In the genomic region with DNA sequence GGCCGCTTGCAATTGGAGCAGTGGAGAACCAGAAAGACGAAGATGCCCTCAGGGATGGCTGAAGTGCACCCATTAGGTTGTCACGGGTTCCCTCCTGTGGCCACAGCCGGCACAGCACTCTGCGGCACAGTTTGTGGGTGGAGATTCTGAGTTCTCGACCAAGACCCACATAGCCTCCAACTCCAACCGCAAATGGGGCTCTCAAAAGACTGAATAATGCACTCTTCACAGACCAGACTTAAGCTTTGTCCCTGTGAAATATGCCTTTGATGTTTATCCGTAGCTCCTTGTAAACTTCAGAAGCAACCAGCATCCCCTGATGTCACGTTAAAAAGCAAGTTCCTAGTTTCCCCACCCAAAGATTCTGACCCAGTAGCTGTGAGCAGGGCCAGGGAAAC, we compare ENCODE assay signal across 8 cellular contexts. TPM values are rescaled to one million over a fixed set of nuclear protein-coding genes. Genes with fewer than 3 reads are reported as not detected.
DNase-seq lines count a peak whose midpoint lies in the region; ATAC-seq and TF ChIP-seq lines count a peak whose summit lies in the region.

No MANE protein-coding gene starts in this region.

- H3K36me3 ChIP-seq in CD8-positive, alpha-beta memory T cell (ENCODE audit: insufficient read depth, low read length), result no peaks in the 10 kb centered on the region

- ATAC-seq in GM19397 (IDR thresholded peaks at IDR 0.05; ENCODE audit: unreplicated experiment) (peak; percentile 90), HG03521 (IDR thresholded peaks at IDR 0.05; ENCODE audit: unreplicated experiment) (peak; percentile 88)
- ATAC-seq in activated CD8-positive, alpha-beta T cell treated with anti-CD3 and anti-CD28 coated beads, Interleukin-2, amount 10 ng/mL, durations not matched to agents 7 days and 5 days, result peak; percentile 95

- CTCF ChIA-PET in CD8-positive, alpha-beta memory T cell (lab: Charles Lee), result interaction anchor here (1.0 to 1.8 kb wide), 4 partner anchors 9 to 257 kb away, joined by 3 to 22 read pairs (median 4); no protein-coding TSS in a partner anchor
- CTCF ChIA-PET in activated CD8-positive, alpha-beta T cell treated with anti-CD3 and anti-CD28 coated beads, Interleukin-2, amount 10 ng/mL, durations not matched to agents 7 days and 5 days (lab: Charles Lee), result interaction anchor here (1.0 to 6.3 kb wide), 8 partner anchors 9 to 256 kb away, joined by 3 to 56 read pairs (median 5); partner anchors contain the start of genes CSTL1 and NXT1

- H3K4me3 ChIP-seq in CD8-positive, alpha-beta memory T cell (ENCODE audit: low read length), result no peak overlapping the region

- no peaks in the 10 kb centered on the region for H3K4me1 ChIP-seq in CD8-positive, alpha-beta memory T cell (ENCODE audit: insufficient read depth, low read length)

- H3K4me3 Mint-ChIP-seq in CD8-positive, alpha-beta memory T cell, result no peak overlapping the region
- no peak overlapping the region for H3K4me3 Mint-ChIP-seq in activated CD8-positive, alpha-beta T cell treated with anti-CD3 and anti-CD28 coated beads, Interleukin-2, amount 10 ng/mL, durations not matched to agents 7 days and 5 days
- no peak overlapping the region for H3K4me3 Mint-ChIP-seq in endothelial cell (ENCODE audit: unreplicated experiment)

- peak; percentile 37 to 71 (median 44) for DNase-seq in CD8-positive, alpha-beta memory T cell
- peak; percentile 84 for DNase-seq in NCI-H82 (lab: John Stamatoyannopoulos, UW)
- DNase-seq in activated CD8-positive, alpha-beta T cell treated with anti-CD3 and anti-CD28 coated beads, Interleukin-2, amount 10 ng/mL, durations not matched to agents 7 days and 5 days, result peak; percentile 81
- peak; percentile 85 for DNase-seq in endothelial cell (ENCODE audit: low spot score)
- peak; percentile 63 for DNase-seq in midbrain (lab: John Stamatoyannopoulos, UW)
- peak; percentile 41 for DNase-seq in stimulated activated CD8-positive, alpha-beta memory T cell treated with anti-CD3 and anti-CD28 coated beads, Interleukin-7, amount 100 ng/mL, for 24 hours (ENCODE audit: low read depth)

- peak overlapping the region in 1 of 8 donors; percentile 64 for H3K27ac Mint-ChIP-seq in CD8-positive, alpha-beta memory T cell
- H3K27ac Mint-ChIP-seq in activated CD8-positive, alpha-beta T cell treated with anti-CD3 and anti-CD28 coated beads, Interleukin-2, amount 10 ng/mL, durations not matched to agents 7 days and 5 days, result no peak overlapping the region
- H3K27ac Mint-ChIP-seq in endothelial cell (ENCODE audit: unreplicated experiment), result no peak overlapping the region

- H3K27me3 Mint-ChIP-seq in CD8-positive, alpha-beta memory T cell, result peaks cover 4 to 7% of the 10 kb centered on the region in 2 donors
- H3K27me3 Mint-ChIP-seq in activated CD8-positive, alpha-beta T cell treated with anti-CD3 and anti-CD28 coated beads, Interleukin-2, amount 10 ng/mL, durations not matched to agents 7 days and 5 days (ENCODE audit: low read depth), result peaks cover 5% of the 10 kb centered on the region
- no peaks in the 10 kb centered on the region for H3K27me3 Mint-ChIP-seq in endothelial cell (ENCODE audit: unreplicated experiment)

- no peaks in the 10 kb centered on the region for H3K9me3 Mint-ChIP-seq in CD8-positive, alpha-beta memory T cell
- no peaks in the 10 kb centered on the region for H3K9me3 Mint-ChIP-seq in activated CD8-positive, alpha-beta T cell treated with anti-CD3 and anti-CD28 coated beads, Interleukin-2, amount 10 ng/mL, durations not matched to agents 7 days and 5 days (ENCODE audit: insufficient read depth)
- H3K9me3 Mint-ChIP-seq in endothelial cell (ENCODE audit: unreplicated experiment), result no peaks in the 10 kb centered on the region

- H3K36me3 Mint-ChIP-seq in CD8-positive, alpha-beta memory T cell, result no peaks in the 10 kb centered on the region
- H3K36me3 Mint-ChIP-seq in activated CD8-positive, alpha-beta T cell treated with anti-CD3 and anti-CD28 coated beads, Interleukin-2, amount 10 ng/mL, durations not matched to agents 7 days and 5 days (ENCODE audit: low read depth), result no peaks in the 10 kb centered on the region
- H3K36me3 Mint-ChIP-seq in endothelial cell (ENCODE audit: low read depth, unreplicated experiment), result no peaks in the 10 kb centered on the region

- no peaks in the 10 kb centered on the region for H3K27me3 ChIP-seq in CD8-positive, alpha-beta memory T cell (ENCODE audit: insufficient read depth, low read length, poor library complexity, severe bottlenecking)

- peaks cover 0 to 5% (median 4%) of the 10 kb centered on the region in 3 donors for H3K4me1 Mint-ChIP-seq in CD8-positive, alpha-beta memory T cell
- H3K4me1 Mint-ChIP-seq in activated CD8-positive, alpha-beta T cell treated with anti-CD3 and anti-CD28 coated beads, Interleukin-2, amount 10 ng/mL, durations not matched to agents 7 days and 5 days (ENCODE audit: low read depth), result peaks cover 6% of the 10 kb centered on the region
- H3K4me1 Mint-ChIP-seq in endothelial cell (ENCODE audit: unreplicated experiment), result no peaks in the 10 kb centered on the region

- TF ChIP-seq CTCF in endothelial cell (IDR thresholded peaks at IDR 0.05; ENCODE audit: unreplicated experiment), result peak; percentile 71

- H3K9me3 ChIP-seq in CD8-positive, alpha-beta memory T cell (ENCODE audit: low read length), result no peaks in the 10 kb centered on the region

- no peak overlapping the region for H3K27ac ChIP-seq in CD8-positive, alpha-beta memory T cell (ENCODE audit: low read depth, low read length)

- POLR2A ChIA-PET in CD8-positive, alpha-beta memory T cell (lab: Charles Lee), result no interaction called here
- POLR2A ChIA-PET in activated CD8-positive, alpha-beta T cell treated with anti-CD3 and anti-CD28 coated beads, Interleukin-2, amount 10 ng/mL, durations not matched to agents 7 days and 5 days (lab: Charles Lee), result no interaction called here

RNA-seq across cellular contexts. Expression of gene CST9, which starts 0.9 kb away (rescaled TPM):
- total RNA-seq in CD8-positive, alpha-beta memory T cell, result not detected
- polyA plus RNA-seq in CD8-positive, alpha-beta memory T cell, result not detected
- not detected for total RNA-seq in activated CD8-positive, alpha-beta T cell treated with anti-CD3 and anti-CD28 coated beads, Interleukin-2, amount 10 ng/mL, durations not matched to agents 7 days and 5 days
- not detected for total RNA-seq in endothelial cell (ENCODE audit: unreplicated experiment)

RNA-seq across cellular contexts. Expression of gene CST3, which starts 31.1 kb away (rescaled TPM):
- 1 to 10 TPM; 3.0 to 5.3 TPM for total RNA-seq in CD8-positive, alpha-beta memory T cell
- 4.9 TPM for polyA plus RNA-seq in CD8-positive, alpha-beta memory T cell
- under 1 TPM; 0.47 to 0.50 TPM for total RNA-seq in activated CD8-positive, alpha-beta T cell treated with anti-CD3 and anti-CD28 coated beads, Interleukin-2, amount 10 ng/mL, durations not matched to agents 7 days and 5 days
- 40.6 TPM for total RNA-seq in endothelial cell (ENCODE audit: unreplicated experiment)

RNA-seq across cellular contexts. Expression of gene CST9L, which starts 38.4 kb away (rescaled TPM):
- total RNA-seq in CD8-positive, alpha-beta memory T cell, result not detected
- polyA plus RNA-seq in CD8-positive, alpha-beta memory T cell, result not detected
- not detected for total RNA-seq in activated CD8-positive, alpha-beta T cell treated with anti-CD3 and anti-CD28 coated beads, Interleukin-2, amount 10 ng/mL, durations not matched to agents 7 days and 5 days
- not detected for total RNA-seq in endothelial cell (ENCODE audit: unreplicated experiment)
